8 cellular contexts compared by ENCODE assay signal in genomic region chr16:28534542-28535373, GRCh38. TPM values are rescaled to one million over a fixed set of nuclear protein-coding genes. Genes with fewer than 3 reads are reported as not detected.
DNase-seq lines count a peak whose midpoint lies in the region; ATAC-seq and TF ChIP-seq lines count a peak whose summit lies in the region.
"Had no signal": no experiment of that assay in that cellular context is flagged by ENCODE, and none has a peak within 500 bp of the region (broad histone marks: within the 10 kb centered on the region; RNA-seq: fewer than 3 reads in every experiment).

No MANE protein-coding gene starts in this region.

- peaks cover 4 to 18% of the 10 kb centered on the region in 2 donors for H3K4me1 ChIP-seq in lung (ENCODE audit: control insufficient read depth in 2 of 2, insufficient read depth in 2 of 2, low read length in 2 of 2)

- peak overlapping the region in 1 of 2 donors; percentile 69 for H3K27ac ChIP-seq in lung (ENCODE audit: low read depth in 1 of 2, low read length in 1 of 2)

- no peak for TF ChIP-seq CTCF in activated CD8-positive, alpha-beta T cell treated with anti-CD3 and anti-CD28 coated beads for 36 hours (IDR thresholded peaks at IDR 0.05)
- no peak for TF ChIP-seq CTCF in lung (IDR thresholded peaks at IDR 0.05; ENCODE audit: control extremely low read depth, extremely low read depth)

- CTCF ChIA-PET in activated CD8-positive, alpha-beta T cell treated with anti-CD3 and anti-CD28 coated beads for 36 hours (lab: Charles Lee), result interaction anchor here (1.4 kb wide), 1 partner anchor 13 kb away, joined by 4 read pairs; no protein-coding TSS in a partner anchor

- H3K36me3 Mint-ChIP-seq in activated CD8-positive, alpha-beta T cell treated with anti-CD3 and anti-CD28 coated beads for 36 hours (ENCODE audit: low read depth), result no peaks in the 10 kb centered on the region

- peaks cover 0 to 3% of the 10 kb centered on the region in 2 donors for H3K9me3 ChIP-seq in lung (ENCODE audit: control insufficient read depth in 2 of 2, insufficient read depth in 1 of 2, low read length in 1 of 2)

- no peak overlapping the region for H3K4me3 ChIP-seq in lung

- H3K36me3 ChIP-seq in lung (ENCODE audit: control insufficient read depth in 2 of 2, insufficient read depth in 2 of 2, low read length in 2 of 2), result no peaks in the 10 kb centered on the region

- no peak for ATAC-seq in activated CD8-positive, alpha-beta T cell treated with anti-CD3 and anti-CD28 coated beads for 36 hours
- ATAC-seq in lung (ENCODE audit: insufficient read depth, low FRiP score), result no peak
- no peak for ATAC-seq in GM21360 (IDR thresholded peaks at IDR 0.05; ENCODE audit: unreplicated experiment)
- no peak for ATAC-seq in HG03565 (IDR thresholded peaks at IDR 0.05; ENCODE audit: unreplicated experiment)

- no peaks in the 10 kb centered on the region for H3K27me3 ChIP-seq in lung (ENCODE audit: control insufficient read depth, insufficient read depth)

- H3K4me1 Mint-ChIP-seq in activated CD8-positive, alpha-beta T cell treated with anti-CD3 and anti-CD28 coated beads for 36 hours (ENCODE audit: low read depth), result peaks cover 16% of the 10 kb centered on the region

- peak overlapping the region; percentile 68 for H3K27ac Mint-ChIP-seq in activated CD8-positive, alpha-beta T cell treated with anti-CD3 and anti-CD28 coated beads for 36 hours

- POLR2A ChIA-PET in activated CD8-positive, alpha-beta T cell treated with anti-CD3 and anti-CD28 coated beads for 36 hours (lab: Charles Lee), result interaction anchor here (0.9 to 1.1 kb wide), 2 partner anchors 11 to 19 kb away, joined by 3 read pairs; partner anchors contain the start of gene SGF29

- peak; percentile 69 for DNase-seq in GM04503 (ENCODE audit: low read depth)
- no peak for DNase-seq in activated CD8-positive, alpha-beta T cell treated with anti-CD3 and anti-CD28 coated beads for 36 hours
- peak; percentile 77 for DNase-seq in lung (ENCODE audit: low spot score)
- no peak for DNase-seq in NCI-H2081 treated with DMSO at 0.1 percent for 48 hours (lab: John Stamatoyannopoulos, UW)
- DNase-seq: activated CD4-positive, alpha-beta T cell treated with anti-CD3 and anti-CD28 coated beads, Interleukin-2, amount 50 U/mL, for 48 hours; NCI-H2081 had no signal

- intact Hi-C loops in activated CD8-positive, alpha-beta T cell treated with anti-CD3 and anti-CD28 coated beads for 36 hours (cut with micrococcal nuclease), result no loop called here

- no peak overlapping the region for H3K4me3 Mint-ChIP-seq in activated CD8-positive, alpha-beta T cell treated with anti-CD3 and anti-CD28 coated beads for 36 hours

- no peaks in the 10 kb centered on the region for H3K27me3 Mint-ChIP-seq in activated CD8-positive, alpha-beta T cell treated with anti-CD3 and anti-CD28 coated beads for 36 hours

- no peaks in the 10 kb centered on the region for H3K9me3 Mint-ChIP-seq in activated CD8-positive, alpha-beta T cell treated with anti-CD3 and anti-CD28 coated beads for 36 hours

- 31 to 38% methylated on average over 5 of the region's 5 CpGs for WGBS in lung, 2 donors

RNA-seq across cellular contexts. Expression of gene NUPR1, which starts 4.0 kb away (rescaled TPM):
- not detected for total RNA-seq in activated CD8-positive, alpha-beta T cell treated with anti-CD3 and anti-CD28 coated beads for 36 hours
- 100 to 1,000 TPM in 1 of 2 donors, 1 to 10 TPM in 1; 8.0 to 212 TPM for total RNA-seq in lung
- polyA plus RNA-seq in lung, result 100 to 1,000 TPM; 192 to 828 TPM

RNA-seq across cellular contexts. Expression of gene SGF29, which starts 19.0 kb away (rescaled TPM):
- 10 to 100 TPM; 25.0 TPM for total RNA-seq in activated CD8-positive, alpha-beta T cell treated with anti-CD3 and anti-CD28 coated beads for 36 hours
- 10 to 100 TPM; 17.8 to 30.4 TPM for total RNA-seq in lung
- 10 to 100 TPM; 18.5 to 46.6 TPM for polyA plus RNA-seq in lung

RNA-seq across cellular contexts. Expression of gene IL27, which starts 28.1 kb away (rescaled TPM):
- total RNA-seq in activated CD8-positive, alpha-beta T cell treated with anti-CD3 and anti-CD28 coated beads for 36 hours, result not detected
- 1 to 10 TPM in 1 of 2 donors, not detected in 1; 1.1 TPM for total RNA-seq in lung
- polyA plus RNA-seq in lung, result 1 to 10 TPM in 1 of 2 donors, under 1 TPM in 1; 0.37 to 1.8 TPM

RNA-seq across cellular contexts. Expression of gene APOBR, which starts 40.3 kb away (rescaled TPM):
- total RNA-seq in activated CD8-positive, alpha-beta T cell treated with anti-CD3 and anti-CD28 coated beads for 36 hours, result 1 to 10 TPM; 5.5 TPM
- 10 to 100 TPM in 1 of 2 donors, 1 to 10 TPM in 1; 8.0 to 24.7 TPM for total RNA-seq in lung
- polyA plus RNA-seq in lung, result 10 to 100 TPM; 26.0 to 43.2 TPM

RNA-seq across cellular contexts. Expression of gene CLN3, which starts 42.9 kb away (rescaled TPM):
- 10 to 100 TPM; 24.2 to 30.2 TPM for total RNA-seq in activated CD8-positive, alpha-beta T cell treated with anti-CD3 and anti-CD28 coated beads for 36 hours
- 10 to 100 TPM; 42.4 to 64.8 TPM for total RNA-seq in lung
- 10 to 100 TPM; 50.1 to 62.2 TPM for polyA plus RNA-seq in lung

Comparison
In these comparisons a context has a peak if more than half of its experiments do, and no peak if none do; other contexts are left out.
1. DNase-seq: peak in GM04503 (single experiment) and lung (single experiment); none in activated CD8-positive, alpha-beta T cell treated with anti-CD3 and anti-CD28 coated beads for 36 hours (single experiment) and NCI-H2081 treated with DMSO at 0.1 percent for 48 hours (single experiment).
2. RNA of gene NUPR1, which starts 4.0 kb away (total RNA-seq): 8.0 to 212 TPM in lung; not detected in activated CD8-positive, alpha-beta T cell treated with anti-CD3 and anti-CD28 coated beads for 36 hours; every median in the first group is over 4 times any median in the second.